Comparison of ENCODE assay signal across 8 cellular contexts in the genomic region with DNA sequence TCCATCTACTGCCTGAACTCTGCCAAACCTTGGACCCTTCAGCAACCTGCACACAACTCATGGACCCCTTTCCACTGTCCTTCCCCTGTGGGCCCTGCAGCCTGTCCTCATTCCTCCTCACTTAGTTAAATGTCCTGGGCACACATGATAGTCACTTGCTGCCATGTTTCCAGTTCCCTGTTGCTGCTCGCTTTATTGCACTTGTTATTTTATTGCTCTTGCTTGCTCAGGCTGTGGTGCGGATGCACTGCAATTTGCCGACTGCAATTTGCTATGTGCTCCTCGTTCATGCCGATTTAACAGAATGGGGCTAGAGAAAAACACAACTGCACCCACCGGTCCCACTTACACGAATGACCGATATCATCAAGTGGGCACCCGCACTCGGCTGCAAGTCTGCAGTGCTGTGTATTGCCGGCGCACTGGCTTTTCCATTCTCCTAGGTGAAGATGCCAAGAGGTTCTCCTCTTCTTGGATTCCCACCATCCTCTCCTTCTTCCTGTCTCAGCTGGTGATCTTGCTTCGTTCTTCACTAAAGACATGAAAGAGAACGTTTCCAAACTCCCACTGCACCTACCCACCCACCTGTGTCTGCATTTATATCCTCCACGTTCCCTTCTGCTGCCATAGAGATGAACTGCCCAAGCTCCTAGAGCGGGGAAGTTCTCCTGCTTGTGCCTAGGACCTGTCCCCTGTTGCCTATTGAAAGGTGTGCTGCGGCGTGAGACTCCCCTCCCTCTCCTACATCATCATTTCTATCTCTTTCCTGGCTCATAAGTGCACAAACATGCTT. TPM values are rescaled to one million over a fixed set of nuclear protein-coding genes. Genes with fewer than 3 reads are reported as not detected.
"Had no signal": no experiment of that assay in that cellular context is flagged by ENCODE, and none has a peak within 500 bp of the region (broad histone marks: within the 10 kb centered on the region; RNA-seq: fewer than 3 reads in every experiment).

No MANE protein-coding gene starts in this region.

- H3K4me3 Mint-ChIP-seq: H9, HFFc6 had no signal

- DNase-seq: GM23248, GOT3, H9, HFFc6, IMR-90, KG1 had no signal

- ATAC-seq: HCT116, K562 had no signal

- H3K9me3 Mint-ChIP-seq: H9, HFFc6 had no signal

- H2AFZ ChIP-seq: GM23248 had no signal

- H3K27ac ChIP-seq: GM23248 had no signal

- H3K4me3 ChIP-seq: GM23248, K562 had no signal

- H3K27ac Mint-ChIP-seq: H9, HFFc6 had no signal

- H3K9ac ChIP-seq: GM23248 had no signal

RNA-seq across cellular contexts. Expression of a gene that starts 45.4 kb away (rescaled TPM):
- total RNA-seq: GM23248 had no signal
- polyA plus RNA-seq: GM23248, K562 had no signal
